Comparison of ENCODE assay signal across 17 cellular contexts in the genomic region with DNA sequence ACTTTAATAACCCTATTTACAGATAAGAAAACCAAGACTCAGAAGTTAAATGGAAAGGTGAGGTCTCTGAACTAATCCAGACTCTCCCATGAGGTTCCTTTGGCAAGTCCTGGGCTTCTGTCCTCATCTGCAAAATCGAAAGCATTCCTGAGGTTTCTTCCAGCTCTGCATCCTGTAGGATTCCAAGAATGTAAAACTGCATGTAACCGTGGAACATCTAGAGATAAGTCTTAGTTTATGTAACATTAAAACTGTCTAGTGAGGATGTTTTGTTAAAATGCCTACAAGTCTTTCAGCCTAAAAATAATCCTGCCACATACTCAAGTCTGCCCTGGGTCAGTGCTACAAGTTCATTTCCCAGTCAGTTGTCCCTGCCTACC. TPM values are rescaled to one million over a fixed set of nuclear protein-coding genes. Genes with fewer than 3 reads are reported as not detected.
DNase-seq lines count a peak whose midpoint lies in the region; ATAC-seq and TF ChIP-seq lines count a peak whose summit lies in the region.
"Had no signal": no experiment of that assay in that cellular context is flagged by ENCODE, and none has a peak within 500 bp of the region (broad histone marks: within the 10 kb centered on the region; RNA-seq: fewer than 3 reads in every experiment).

No MANE protein-coding gene starts in this region.

- no peak for ATAC-seq in HG02938 (IDR thresholded peaks at IDR 0.05; ENCODE audit: unreplicated experiment)
- ATAC-seq: mucosa of descending colon had no signal

- H3K27me3 Mint-ChIP-seq in brain (no peaks in the 10 kb centered on the region), nephron (ENCODE audit: low read depth) (no peaks in the 10 kb centered on the region)

- H3K4me3 Mint-ChIP-seq in brain = no peak overlapping the region
- H3K4me3 Mint-ChIP-seq in nephron = no peak overlapping the region

- H3K4me1 Mint-ChIP-seq in brain = peaks cover 16% of the 10 kb centered on the region
- H3K4me1 Mint-ChIP-seq in nephron = peaks cover 21% of the 10 kb centered on the region

- H3K27ac Mint-ChIP-seq in brain (peak overlapping the region in 3 of 5 experiments; percentile 43 to 83 (median 70)), nephron (peak overlapping the region; percentile 71 to 84 (median 80))

- TF ChIP-seq CTCF in AG04449 (IDR thresholded peaks at IDR 0.05; ENCODE audit: insufficient read depth, low read length, missing control alignments) = no peak
- no peak for TF ChIP-seq CTCF in brain (conservative IDR thresholded peaks at IDR 0.05)
- no peak for TF ChIP-seq CTCF in nephron (IDR thresholded peaks at IDR 0.05; ENCODE audit: unreplicated experiment in 3 of 3)

- peak; percentile 47 for DNase-seq in AG04449 (ENCODE audit: low read depth, low spot score)
- DNase-seq in DMS114 treated with DMSO at 0.1 percent for 48 hours (lab: John Stamatoyannopoulos, UW; ENCODE audit: unreplicated experiment) = peak; percentile 80
- DNase-seq in COLO668 (lab: John Stamatoyannopoulos, UW; ENCODE audit: unreplicated experiment) = no peak
- no peak for DNase-seq in NCI-H1436 treated with DMSO at 0.1 percent for 48 hours (lab: John Stamatoyannopoulos, UW)
- DNase-seq: activated naive CD4-positive, alpha-beta T cell treated with Interleukin-2 at 50 U/mL for 16 hours; cortex of kidney; GOT3; mucosa of descending colon; NCI-H2029 treated with DMSO at 0.1 percent for 48 hours; NCI-H510A; retina; SW 1271 had no signal

- no peaks in the 10 kb centered on the region for H3K9me3 Mint-ChIP-seq in brain
- H3K9me3 Mint-ChIP-seq in nephron = no peaks in the 10 kb centered on the region

- H3K36me3 Mint-ChIP-seq in brain = peaks cover 47% of the 10 kb centered on the region
- H3K36me3 Mint-ChIP-seq in nephron (ENCODE audit: low read depth) = peaks cover 60% of the 10 kb centered on the region

- CTCF ChIA-PET in AG04449 (lab: Yijun Ruan, JAX) = interaction anchor here (1.2 to 2.1 kb wide), 2 partner anchors 9 to 13 kb away, joined by 3 to 5 read pairs; no protein-coding TSS in a partner anchor

- POLR2A ChIA-PET in AG04449 (lab: Yijun Ruan, JAX) = interaction anchor here (1.3 to 1.7 kb wide), 2 partner anchors 8 to 10 kb away, joined by 7 to 8 read pairs; a partner anchor contains a TSS

- no peak overlapping the region for H3K4me3 ChIP-seq in AG04449 (ENCODE audit: low read depth, low read length)
- H3K4me3 ChIP-seq: body of pancreas, mucosa of descending colon, thyroid gland had no signal

RNA-seq across cellular contexts. Expression of a gene that starts 7.3 kb away (rescaled TPM):
- 22.2 TPM for polyA plus RNA-seq in brain (ENCODE audit: insufficient read depth, low read depth, low replicate concordance)

RNA-seq across cellular contexts. Expression of a gene that starts 10.4 kb away (rescaled TPM):
- 125 TPM for polyA plus RNA-seq in brain (ENCODE audit: insufficient read depth, low read depth, low replicate concordance)

RNA-seq across cellular contexts. Expression of a gene that starts 29.7 kb away (rescaled TPM):
- polyA plus RNA-seq in brain (ENCODE audit: insufficient read depth, low read depth, low replicate concordance) = 8.9 TPM

RNA-seq across cellular contexts. Expression of a gene that starts 51.7 kb away (rescaled TPM):
- not detected for polyA plus RNA-seq in brain (ENCODE audit: insufficient read depth, low read depth, low replicate concordance)

Comparison
In these comparisons a context has a peak if more than half of its experiments do, and no peak if none do; other contexts are left out.
1. DNase-seq: peak in AG04449 (single experiment) and DMS114 treated with DMSO at 0.1 percent for 48 hours (single experiment); none in COLO668 (single experiment) and NCI-H1436 treated with DMSO at 0.1 percent for 48 hours (single experiment).